13 cellular contexts compared by ENCODE assay signal in the genomic region with DNA sequence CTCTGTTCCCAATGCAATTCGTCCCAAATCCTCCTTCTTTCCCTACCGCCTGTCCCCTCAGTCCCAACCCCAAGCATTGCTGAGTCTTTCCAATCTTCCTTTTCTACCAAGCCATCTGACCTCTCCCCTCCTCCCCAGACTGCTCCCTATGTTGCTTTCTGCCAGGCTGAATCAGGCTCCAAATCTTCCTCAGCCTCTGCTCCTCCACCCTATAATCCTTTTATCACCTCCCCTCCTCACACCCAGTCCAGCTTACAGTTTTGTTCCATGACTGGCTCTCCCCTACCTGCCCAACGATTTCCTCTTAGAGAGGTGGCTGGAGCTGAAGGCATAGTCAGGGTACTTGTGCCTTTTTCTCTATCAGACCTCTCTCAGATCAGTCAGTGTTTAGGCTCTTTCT. TPM values are rescaled to one million over a fixed set of nuclear protein-coding genes. Genes with fewer than 3 reads are reported as not detected.
DNase-seq lines count a peak whose midpoint lies in the region; ATAC-seq, FAIRE-seq and TF ChIP-seq lines count a peak whose summit lies in the region.
"Not testable (repeated sequence)": the region's sequence is repeated elsewhere in the genome, so short reads cannot be mapped to it uniquely, and the experiment has no call there.
"Had no signal": no experiment of that assay in that cellular context is flagged by ENCODE, and none has a peak within 500 bp of the region (broad histone marks: within the 10 kb centered on the region; RNA-seq: fewer than 3 reads in every experiment).

No MANE protein-coding gene starts in this region.

- H3K4me3 Mint-ChIP-seq in stimulated activated effector memory CD8-positive, alpha-beta T cell treated with anti-CD3 and anti-CD28 coated beads, Interleukin-12 subunit alpha, Interleukin-12 subunit beta, amount 100 ng/mL, for 72 hours: not testable (repeated sequence)

- FAIRE-seq in G401.6 (lab: Jason Lieb, UNC): peak; percentile 46
- not testable (repeated sequence) for FAIRE-seq in K562 (lab: Jason Lieb, UNC)

- intact Hi-C loops in K562 (cut with micrococcal nuclease): not testable (repeated sequence)

- H3K4me2 ChIP-seq in K562 (ENCODE audit: insufficient read depth, low read length); neural cell (ENCODE audit: low read length): not testable (repeated sequence)

- not testable (repeated sequence) for BruUV-seq in K562 (replicated peaks; lab: Mats Ljungman, UMichigan)

- not testable (repeated sequence) for H3K9me2 ChIP-seq in neural cell (ENCODE audit: insufficient read depth, low read length)

- H3K4me1 Mint-ChIP-seq in stimulated activated effector memory CD8-positive, alpha-beta T cell treated with anti-CD3 and anti-CD28 coated beads, Interleukin-12 subunit alpha, Interleukin-12 subunit beta, amount 100 ng/mL, for 72 hours: not testable (repeated sequence)

- H2AFZ ChIP-seq in K562 (ENCODE audit: low read depth, low read length); neural cell (ENCODE audit: low read depth, low read length): not testable (repeated sequence)

- not testable (repeated sequence) for H3K36me3 Mint-ChIP-seq in stimulated activated effector memory CD8-positive, alpha-beta T cell treated with anti-CD3 and anti-CD28 coated beads, Interleukin-12 subunit alpha, Interleukin-12 subunit beta, amount 100 ng/mL, for 72 hours

- H3K4me1 ChIP-seq in HUES48 (ENCODE audit: control insufficient read depth, insufficient read depth, low read length): peaks cover 21% of the 10 kb centered on the region
- not testable (repeated sequence) for H3K4me1 ChIP-seq in K562 (replicated peaks in 1 of 2; ENCODE audit: control insufficient read depth in 2 of 2, insufficient read depth in 2 of 2, low read length in 2 of 2)

- not testable (repeated sequence) for TF ChIP-seq EP300 in K562 (IDR thresholded peaks at IDR 0.05; ENCODE audit: low read length); neural cell (conservative IDR thresholded peaks at IDR 0.05; ENCODE audit: poor library complexity, severe bottlenecking)

- 5% methylated on average over 3 of the region's 3 CpGs for WGBS in K562 (ENCODE audit: insufficient coverage, low coverage, missing lambda C conversion rate)

- DNase-seq in NCI-H82 treated with DMSO at 0.1 percent for 48 hours (lab: John Stamatoyannopoulos, UW; ENCODE audit: unreplicated experiment): peak; percentile 13
- DNase-seq in K562 (ENCODE audit: extremely low read depth in 1 of 4, low spot score in 3 of 4); stimulated activated effector memory CD8-positive, alpha-beta T cell treated with anti-CD3 and anti-CD28 coated beads, Interleukin-12 subunit alpha, Interleukin-12 subunit beta, amount 100 ng/mL, for 72 hours (ENCODE audit: low spot score in 2 of 2): not testable (repeated sequence)

- ATAC-seq in K562; stimulated activated effector memory CD8-positive, alpha-beta T cell treated with anti-CD3 and anti-CD28 coated beads, Interleukin-12 subunit alpha, Interleukin-12 subunit beta, amount 100 ng/mL, for 72 hours: not testable (repeated sequence)

- H3K27me3 ChIP-seq in HUES48 (ENCODE audit: control insufficient read depth, insufficient read depth, low read length); K562 (ENCODE audit: control insufficient read depth in 2 of 2, insufficient read depth in 2 of 2, low read length in 2 of 2); neural cell (ENCODE audit: insufficient read depth, low read depth, low read length): not testable (repeated sequence)

- H3K27ac Mint-ChIP-seq in stimulated activated effector memory CD8-positive, alpha-beta T cell treated with anti-CD3 and anti-CD28 coated beads, Interleukin-12 subunit alpha, Interleukin-12 subunit beta, amount 100 ng/mL, for 72 hours: peak overlapping the region; percentile 20

- not testable (repeated sequence) for H3K36me3 ChIP-seq in HUES48 (ENCODE audit: control insufficient read depth, insufficient read depth, low read length); K562 (ENCODE audit: control insufficient read depth, insufficient read depth, low read length); neural cell (ENCODE audit: insufficient read depth, low read length)

- TF ChIP-seq RAD21 in K562 (CRISPR knock-in tag; conservative IDR thresholded peaks at IDR 0.05 in 1 of 2, IDR thresholded peaks at IDR 0.05 in 1 of 2); neural cell (conservative IDR thresholded peaks at IDR 0.05): not testable (repeated sequence)

- CTCF ChIA-PET in K562 (lab: Yijun Ruan, JAX; ENCODE audit: low intra/inter-chr PET ratio): not testable (repeated sequence)

- not testable (repeated sequence) for H3F3A ChIP-seq in neural cell (ENCODE audit: insufficient read depth, low read length, poor library complexity, severe bottlenecking)

- peaks cover 16% of the 10 kb centered on the region for H3K9me3 ChIP-seq in HUES48 (ENCODE audit: control insufficient read depth, insufficient read depth, low read length)
- not testable (repeated sequence) for H3K9me3 ChIP-seq in K562 (replicated peaks; ENCODE audit: control insufficient read depth, insufficient read depth, low read depth, low read length); neural cell (ENCODE audit: low read length)

- TF ChIP-seq POLR2A in K562 (conservative IDR thresholded peaks at IDR 0.05): not testable (repeated sequence)

- not testable (repeated sequence) for H3K9me1 ChIP-seq in K562 (ENCODE audit: control insufficient read depth, insufficient read depth, low read length)

- not testable (repeated sequence) for H3K9me3 Mint-ChIP-seq in stimulated activated effector memory CD8-positive, alpha-beta T cell treated with anti-CD3 and anti-CD28 coated beads, Interleukin-12 subunit alpha, Interleukin-12 subunit beta, amount 100 ng/mL, for 72 hours

- in situ Hi-C loops in K562 (cut with MboI): not testable (repeated sequence)

- not testable (repeated sequence) for H3K9ac ChIP-seq in HUES48 (ENCODE audit: low read depth, low read length); K562 (ENCODE audit: insufficient read depth in 1 of 2, low read depth in 2 of 2, low read length in 2 of 2); neural cell (ENCODE audit: low read length)

- not testable (repeated sequence) for TF ChIP-seq CTCF in K562 (IDR thresholded peaks at IDR 0.05 in 2 of 3, conservative IDR thresholded peaks at IDR 0.05 in 1 of 3; ENCODE audit: insufficient read depth in 2 of 3, low read depth in 1 of 3, low read length in 3 of 3); neural cell (IDR thresholded peaks at IDR 0.05; ENCODE audit: poor library complexity, severe bottlenecking)

- 0 out of 2 replicates have a peak overlapping the region, but pooled peaks have one; percentile 21 for H3K4me3 ChIP-seq in HUES48 (ENCODE audit: low read depth, low read length)
- not testable (repeated sequence) for H3K4me3 ChIP-seq in K562
- H3K4me3 ChIP-seq in iPS-11a (ENCODE audit: low read depth, low read length): peak overlapping the region; percentile 1
- H3K4me3 ChIP-seq in neural cell (ENCODE audit: low read length): peak overlapping the region; percentile 18

- not testable (repeated sequence) for H3K27ac ChIP-seq in HUES48 (ENCODE audit: low read depth, low read length); K562 (ENCODE audit: extremely low read depth, low read depth, low read length)
- H3K27ac ChIP-seq in neural cell (ENCODE audit: low read length): peak overlapping the region; percentile 84

- not testable (repeated sequence) for H3K79me2 ChIP-seq in K562 (ENCODE audit: control insufficient read depth, insufficient read depth, low read length); neural cell (replicated peaks; ENCODE audit: insufficient read depth, low read length)

- POLR2A ChIA-PET in K562 (lab: Yijun Ruan, JAX): not testable (repeated sequence)

- not testable (repeated sequence) for H4K20me1 ChIP-seq in K562 (replicated peaks; ENCODE audit: control insufficient read depth, insufficient read depth, low read length); neural cell (ENCODE audit: insufficient read depth)

RNA-seq across cellular contexts. Expression of a gene that starts 13.6 kb away (rescaled TPM):
- 32.3 and 110 TPM in 2 replicates for total RNA-seq in K562 (2011; cell fraction: chromatin; rRNA removed; ENCODE audit: low replicate concordance)
- total RNA-seq in K562 (2011; cell fraction: nucleolus; rRNA removed): 13.5 and 23.3 TPM in 2 replicates
- 39.7 and 56.5 TPM in 2 replicates for total RNA-seq in K562 (2011; cell fraction: nucleoplasm; rRNA removed)
- total RNA-seq in K562 (2014; rRNA removed) (26.5 and 26.7 TPM in 2 replicates), K562 (2014; rRNA removed; fragmentation: Illumina TruSeq; extraction: Trizol) (26.7 and 28.1 TPM in 2 replicates), K562 (2015; rRNA removed; fragmentation: Illumina TruSeq; extraction: Trizol) (34.4 and 40.1 TPM in 2 replicates), K562 (2021) (24.3 and 27.7 TPM in 2 replicates)
- polyA plus RNA-seq in K562 (2011; rRNA removed) (28.5 and 45.2 TPM in 2 replicates), K562 (2014; fragmentation: Illumina TruSeq; extraction: Trizol) (30.0 and 37.7 TPM in 2 replicates), K562 (2014; fragmentation: Nextera tagmentation; extraction: Ambion mirVana) (10 to 100 TPM; 11.3 to 29.4 TPM), K562 (2014; rRNA removed) (25.3 and 30.0 TPM in 2 replicates), neural cell (187 and 190 TPM in 2 replicates)
- 16.2 and 23.4 TPM in 2 replicates for polyA plus RNA-seq in K562 (2011; cell fraction: cytosol; rRNA removed)
- polyA plus RNA-seq in K562 (2011; cell fraction: nucleus; rRNA removed): 34.0 and 36.8 TPM in 2 replicates
- polyA plus RNA-seq in K562 (2012): 30.9 and 45.5 TPM in 2 replicates
- polyA minus RNA-seq in K562 (2011; rRNA and poly(A)+ RNA removed): 29.3 and 33.8 TPM in 2 replicates
- polyA minus RNA-seq in K562 (2011; cell fraction: cytosol; rRNA and poly(A)+ RNA removed): 11.8 and 15.6 TPM in 2 replicates
- polyA minus RNA-seq in K562 (2011; cell fraction: nucleus; rRNA and poly(A)+ RNA removed): 21.3 and 33.0 TPM in 2 replicates
- polyA minus RNA-seq in neural cell: 192 and 204 TPM in 2 replicates

RNA-seq across cellular contexts. Expression of a gene that starts 39.0 kb away (rescaled TPM):
- total RNA-seq in K562 (2011; cell fraction: chromatin; rRNA removed; ENCODE audit: low replicate concordance): not detected in 2 replicates
- not detected in 2 replicates for total RNA-seq in K562 (2011; cell fraction: nucleolus; rRNA removed)
- not detected in 2 replicates for total RNA-seq in K562 (2011; cell fraction: nucleoplasm; rRNA removed)
- total RNA-seq in K562 (2014; rRNA removed): 0.04 TPM in 1 of 2 replicates, not detected in the other
- 0.07 and 0.10 TPM in 2 replicates for total RNA-seq in K562 (2014; rRNA removed; fragmentation: Illumina TruSeq; extraction: Trizol)
- not detected in 2 replicates for total RNA-seq in K562 (2015; rRNA removed; fragmentation: Illumina TruSeq; extraction: Trizol)
- total RNA-seq in K562 (2021): 0.07 and 0.09 TPM in 2 replicates
- polyA plus RNA-seq in K562 (2011; rRNA removed): 0.14 and 0.15 TPM in 2 replicates
- 0.06 and 0.13 TPM in 2 replicates for polyA plus RNA-seq in K562 (2011; cell fraction: cytosol; rRNA removed)
- polyA plus RNA-seq in K562 (2011; cell fraction: nucleus; rRNA removed): 0.08 and 0.09 TPM in 2 replicates
- polyA plus RNA-seq in K562 (2012): 0.09 TPM in 1 of 2 replicates, not detected in the other
- 0.07 TPM in 1 of 2 replicates, not detected in the other for polyA plus RNA-seq in K562 (2014; fragmentation: Illumina TruSeq; extraction: Trizol)
- polyA plus RNA-seq in K562 (2014; fragmentation: Nextera tagmentation; extraction: Ambion mirVana): under 1 TPM; 0.04 to 0.06 TPM
- polyA plus RNA-seq in K562 (2014; rRNA removed): not detected in 2 replicates
- 0.09 and 0.11 TPM in 2 replicates for polyA minus RNA-seq in K562 (2011; rRNA and poly(A)+ RNA removed)
- polyA minus RNA-seq in K562 (2011; cell fraction: cytosol; rRNA and poly(A)+ RNA removed): not detected in 2 replicates
- not detected in 2 replicates for polyA minus RNA-seq in K562 (2011; cell fraction: nucleus; rRNA and poly(A)+ RNA removed)
- polyA plus RNA-seq in neural cell: not detected in 2 replicates
- polyA minus RNA-seq in neural cell: not detected in 2 replicates
- total RNA-seq: A673; CD4-positive, alpha-beta memory T cell; GM12878; H4; HT1080 had no signal
- polyA plus RNA-seq: CD14-positive monocyte; CD4-positive, alpha-beta memory T cell had no signal
